ENCODE assay signal across 13 cellular contexts in the genomic region with DNA sequence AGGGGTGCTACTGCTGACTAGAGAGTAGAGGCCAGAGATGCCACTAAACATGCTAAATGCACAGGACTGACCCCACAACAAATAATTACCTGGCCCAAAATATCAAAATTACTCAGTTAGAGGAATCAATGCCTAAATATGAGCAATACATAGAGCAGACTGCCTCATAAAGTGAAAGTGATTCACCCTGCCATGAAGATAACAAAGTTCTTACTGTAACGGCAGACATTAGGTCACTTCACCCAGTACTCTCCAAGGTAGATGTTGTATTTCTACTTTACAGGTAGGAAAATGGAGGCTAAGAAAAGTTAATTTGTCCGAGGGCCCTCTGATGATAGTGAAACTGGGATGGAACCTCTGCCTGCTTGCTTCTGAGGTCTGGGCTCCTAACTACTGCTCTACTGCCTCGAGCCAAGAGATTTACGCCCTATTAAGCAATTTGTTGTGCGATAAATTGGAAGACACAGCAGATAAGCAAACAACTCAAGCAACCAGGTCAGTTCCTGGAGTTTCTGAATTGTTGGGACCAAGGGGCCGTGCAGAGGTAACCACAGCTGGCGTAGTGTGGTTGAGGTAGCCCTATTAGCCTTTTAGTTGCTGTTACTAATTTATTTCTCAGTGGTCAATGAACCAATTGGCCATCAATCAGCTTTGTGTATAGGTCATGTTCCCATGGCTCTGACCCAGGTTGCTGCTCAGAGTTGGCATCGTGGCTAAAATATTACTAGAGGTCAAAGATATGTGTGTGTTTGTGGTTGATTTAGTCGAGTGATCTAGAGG. TPM values are rescaled to one million over a fixed set of nuclear protein-coding genes. Genes with fewer than 3 reads are reported as not detected.
A peak's percentile ranks its signal among the peaks of the same experiment; 100 is the strongest.
DNase-seq lines count a peak whose midpoint lies in the region; ATAC-seq and TF ChIP-seq lines count a peak whose summit lies in the region.
"Had no signal": no experiment of that assay in that cellular context is flagged by ENCODE, and none has a peak within 500 bp of the region (broad histone marks: within the 10 kb centered on the region; RNA-seq: fewer than 3 reads in every experiment).

No MANE protein-coding gene starts in this region.

- peaks cover 31% of the 10 kb centered on the region for H3K9me3 Mint-ChIP-seq in activated T-helper 2 cell treated with anti-CD3 and anti-CD28 coated beads, Interferon-gamma antibody, Interleukin-2, Interleukin-4, amounts not matched to agents 10 μg/mL and 5 μg/mL and 100 μg/mL, durations not matched to agents 14 hours and 24 hours and 36 hours
- no peaks in the 10 kb centered on the region for H3K9me3 Mint-ChIP-seq in nephron progenitor cell
- no peaks in the 10 kb centered on the region for H3K9me3 Mint-ChIP-seq in endothelial cell (ENCODE audit: unreplicated experiment)

- no peak for DNase-seq in activated T-helper 2 cell treated with anti-CD3 and anti-CD28 coated beads, Interferon-gamma antibody, Interleukin-2, Interleukin-4, amounts not matched to agents 10 μg/mL and 5 μg/mL and 100 μg/mL, durations not matched to agents 14 hours and 24 hours and 36 hours (ENCODE audit: low spot score)
- DNase-seq in nephron progenitor cell: no peak
- no peak for DNase-seq in ureter (ENCODE audit: low spot score)
- DNase-seq in activated gamma-delta T cell (lab: John Stamatoyannopoulos, UW): no peak
- no peak for DNase-seq in stimulated activated CD4-positive, alpha-beta T cell treated with anti-CD3 and anti-CD28 coated beads, Interleukin-2, amount 100 ng/mL, for 48 hours
- DNase-seq in endothelial cell (ENCODE audit: low spot score): no peak
- DNase-seq: activated CD8-positive, alpha-beta memory T cell treated with anti-CD3 and anti-CD28 coated beads for 24 hours; GDM1; MM.1S; stimulated activated CD4-positive, alpha-beta T cell treated with anti-CD3 and anti-CD28 coated beads, Interleukin-4, amount 100 ng/mL, for 4 hours had no signal

- H3K27me3 Mint-ChIP-seq in activated T-helper 2 cell treated with anti-CD3 and anti-CD28 coated beads, Interferon-gamma antibody, Interleukin-2, Interleukin-4, amounts not matched to agents 10 μg/mL and 5 μg/mL and 100 μg/mL, durations not matched to agents 14 hours and 24 hours and 36 hours (ENCODE audit: low read depth): no peaks in the 10 kb centered on the region
- H3K27me3 Mint-ChIP-seq in nephron progenitor cell (ENCODE audit: low read depth, poor library complexity) (peaks cover 7% of the 10 kb centered on the region), endothelial cell (ENCODE audit: unreplicated experiment) (no peaks in the 10 kb centered on the region)

- H3K27ac Mint-ChIP-seq in activated T-helper 2 cell treated with anti-CD3 and anti-CD28 coated beads, Interferon-gamma antibody, Interleukin-2, Interleukin-4, amounts not matched to agents 10 μg/mL and 5 μg/mL and 100 μg/mL, durations not matched to agents 14 hours and 24 hours and 36 hours: peak overlapping the region; percentile 86
- H3K27ac Mint-ChIP-seq in nephron progenitor cell (peak overlapping the region; percentile 75), endothelial cell (ENCODE audit: unreplicated experiment) (no peak overlapping the region)

- no peak overlapping the region for H3K4me3 Mint-ChIP-seq in activated T-helper 2 cell treated with anti-CD3 and anti-CD28 coated beads, Interferon-gamma antibody, Interleukin-2, Interleukin-4, amounts not matched to agents 10 μg/mL and 5 μg/mL and 100 μg/mL, durations not matched to agents 14 hours and 24 hours and 36 hours (ENCODE audit: low read depth)
- H3K4me3 Mint-ChIP-seq in nephron progenitor cell (no peak overlapping the region), endothelial cell (ENCODE audit: unreplicated experiment) (no peak overlapping the region)

- ATAC-seq in GM19023 (IDR thresholded peaks at IDR 0.05; ENCODE audit: unreplicated experiment) (peak; percentile 57), HG02938 (IDR thresholded peaks at IDR 0.05; ENCODE audit: unreplicated experiment) (peak; percentile 63)

- TF ChIP-seq CTCF in nephron progenitor cell (IDR thresholded peaks at IDR 0.05): no peak
- no peak for TF ChIP-seq CTCF in endothelial cell (IDR thresholded peaks at IDR 0.05; ENCODE audit: unreplicated experiment)

- peaks cover 43% of the 10 kb centered on the region for H3K4me1 Mint-ChIP-seq in activated T-helper 2 cell treated with anti-CD3 and anti-CD28 coated beads, Interferon-gamma antibody, Interleukin-2, Interleukin-4, amounts not matched to agents 10 μg/mL and 5 μg/mL and 100 μg/mL, durations not matched to agents 14 hours and 24 hours and 36 hours (ENCODE audit: low read depth)
- H3K4me1 Mint-ChIP-seq in nephron progenitor cell: peaks cover 20% of the 10 kb centered on the region
- no peaks in the 10 kb centered on the region for H3K4me1 Mint-ChIP-seq in endothelial cell (ENCODE audit: unreplicated experiment)

- intact Hi-C loops in activated T-helper 2 cell treated with anti-CD3 and anti-CD28 coated beads, Interferon-gamma antibody, Interleukin-2, Interleukin-4, amounts not matched to agents 10 μg/mL and 5 μg/mL and 100 μg/mL, durations not matched to agents 14 hours and 24 hours and 36 hours (cut with micrococcal nuclease): loop anchor here (1.0 to 5.0 kb wide), 4 partner anchors 21 to 97 kb away; no protein-coding TSS in a partner anchor

- H3K36me3 Mint-ChIP-seq in activated T-helper 2 cell treated with anti-CD3 and anti-CD28 coated beads, Interferon-gamma antibody, Interleukin-2, Interleukin-4, amounts not matched to agents 10 μg/mL and 5 μg/mL and 100 μg/mL, durations not matched to agents 14 hours and 24 hours and 36 hours (ENCODE audit: low read depth): peaks cover 38% of the 10 kb centered on the region
- H3K36me3 Mint-ChIP-seq in nephron progenitor cell (ENCODE audit: low read depth): no peaks in the 10 kb centered on the region
- no peaks in the 10 kb centered on the region for H3K36me3 Mint-ChIP-seq in endothelial cell (ENCODE audit: low read depth, unreplicated experiment)

RNA-seq across cellular contexts. Expression of a gene that starts 4.8 kb away (rescaled TPM):
- 3.3 and 3.6 TPM in 2 replicates for total RNA-seq in activated T-helper 2 cell treated with anti-CD3 and anti-CD28 coated beads, Interferon-gamma antibody, Interleukin-2, Interleukin-4, amounts not matched to agents 10 μg/mL and 5 μg/mL and 100 μg/mL, durations not matched to agents 14 hours and 24 hours and 36 hours
- 1.1 TPM for total RNA-seq in ureter
- total RNA-seq in endothelial cell (ENCODE audit: unreplicated experiment): not detected
- total RNA-seq: H1 had no signal

RNA-seq across cellular contexts. Expression of a gene that starts 43.0 kb away (rescaled TPM):
- total RNA-seq in activated T-helper 2 cell treated with anti-CD3 and anti-CD28 coated beads, Interferon-gamma antibody, Interleukin-2, Interleukin-4, amounts not matched to agents 10 μg/mL and 5 μg/mL and 100 μg/mL, durations not matched to agents 14 hours and 24 hours and 36 hours: 0.02 TPM in 1 of 2 replicates, not detected in the other
- total RNA-seq in ureter (0.18 TPM), endothelial cell (ENCODE audit: unreplicated experiment) (1.9 TPM)
- total RNA-seq: H1 had no signal
